Comparison of ENCODE assay signal across 14 cellular contexts in the genomic region with DNA sequence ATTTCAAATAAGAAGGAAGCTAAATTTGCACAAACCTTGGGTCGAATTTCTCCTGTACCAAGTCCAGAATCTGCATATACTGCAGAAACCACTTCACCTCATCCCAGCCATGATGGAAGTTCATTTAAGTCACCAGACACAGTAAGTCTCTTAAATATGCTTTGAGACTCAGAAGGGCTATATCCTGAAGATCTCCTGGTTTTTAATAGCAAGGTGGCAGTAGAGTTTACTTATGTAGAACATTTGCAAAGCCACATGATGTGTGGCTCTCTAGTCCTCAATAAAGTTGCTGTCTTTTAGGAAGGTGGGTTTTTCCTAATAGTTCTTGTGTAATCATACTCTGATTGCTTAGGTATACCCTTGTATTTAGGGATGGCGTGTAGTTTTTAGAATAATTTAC. TPM values are rescaled to one million over a fixed set of nuclear protein-coding genes. Genes with fewer than 3 reads are reported as not detected.
DNase-seq lines count a peak whose midpoint lies in the region; ATAC-seq and TF ChIP-seq lines count a peak whose summit lies in the region.
"Had no signal": no experiment of that assay in that cellular context is flagged by ENCODE, and none has a peak within 500 bp of the region (broad histone marks: within the 10 kb centered on the region; RNA-seq: fewer than 3 reads in every experiment).

No MANE protein-coding gene starts in this region.

- no peak overlapping the region for H3K4me3 Mint-ChIP-seq in MCF 10A (ENCODE audit: unreplicated experiment)
- H3K4me3 Mint-ChIP-seq: CD14-positive monocyte had no signal

- no peak for ATAC-seq in GM21423 (IDR thresholded peaks at IDR 0.05; ENCODE audit: unreplicated experiment)

- H3K4me3 ChIP-seq in breast epithelium (no peak overlapping the region), NB4 (ENCODE audit: low read depth, low read length) (no peak overlapping the region)

- H3K27me3 ChIP-seq in breast epithelium = no peaks in the 10 kb centered on the region

- peak overlapping the region; percentile 28 for H3K27ac Mint-ChIP-seq in MCF 10A (ENCODE audit: low read depth, unreplicated experiment)

- no peaks in the 10 kb centered on the region for H3K27me3 Mint-ChIP-seq in MCF 10A (ENCODE audit: insufficient read depth, unreplicated experiment)

- no peaks in the 10 kb centered on the region for H3K9me3 Mint-ChIP-seq in MCF 10A (ENCODE audit: unreplicated experiment)
- H3K9me3 Mint-ChIP-seq: CD14-positive monocyte had no signal

- no TSS peak for BruUV-seq in MCF 10A (replicated peaks; lab: Mats Ljungman, UMichigan)

- no peaks in the 10 kb centered on the region for H3K4me1 ChIP-seq in breast epithelium
- H3K4me1 ChIP-seq: Caco-2 had no signal

- POLR2A ChIA-PET in MCF 10A (lab: Yijun Ruan, JAX) = interaction anchor here (3.4 kb wide), 1 partner anchor 9 kb away, joined by 12 read pairs; a partner anchor contains a TSS

- no peak for DNase-seq in MCF 10A (ENCODE audit: unreplicated experiment)
- DNase-seq in breast epithelium (ENCODE audit: low spot score in 2 of 2) = no peak
- peak; percentile 12 for DNase-seq in NB4 (ENCODE audit: low read depth)
- DNase-seq in glomerular visceral epithelial cell (ENCODE audit: extremely low spot score) = no peak
- DNase-seq in superior temporal gyrus (ENCODE audit: extremely low spot score) = no peak
- DNase-seq: Caco-2, NCI-H1417 treated with DMSO at 0.1 percent for 48 hours, NCI-H2029, NCI-H510A, NCI-H82, SHP77 treated with DMSO at 0.1 percent for 48 hours had no signal

- no peak for TF ChIP-seq POLR2A in breast epithelium (IDR thresholded peaks at IDR 0.05)
- no peak for TF ChIP-seq POLR2A in NB4 (IDR thresholded peaks at IDR 0.05; ENCODE audit: extremely low read depth, insufficient read length)

- intact Hi-C loops in MCF 10A (cut with micrococcal nuclease) = loop anchor here (5.0 kb wide), 2 partner anchors 227 to 468 kb away; no protein-coding TSS in a partner anchor
- intact Hi-C loops in breast epithelium (cut with DNase I; ENCODE audit: low total_unique reads) = no loop called here

- TF ChIP-seq CTCF in MCF 10A (IDR thresholded peaks at IDR 0.05; ENCODE audit: unreplicated experiment) (no peak), breast epithelium (IDR thresholded peaks at IDR 0.05) (no peak), NB4 (IDR thresholded peaks at IDR 0.05; ENCODE audit: low read depth, low read length) (no peak), VCaP (conservative IDR thresholded peaks at IDR 0.05) (peak; percentile 56)

- CTCF ChIA-PET in MCF 10A (lab: Yijun Ruan, JAX) = interaction anchor here (0.6 to 6.6 kb wide), 8 partner anchors 10 to 379 kb away, joined by 3 to 53 read pairs (median 5); no protein-coding TSS in a partner anchor

- peaks cover 34% of the 10 kb centered on the region for H3K36me3 Mint-ChIP-seq in MCF 10A (ENCODE audit: insufficient read depth, unreplicated experiment)

- H3K9me3 ChIP-seq in breast epithelium = no peaks in the 10 kb centered on the region
- H3K9me3 ChIP-seq: Caco-2 had no signal

- no peaks in the 10 kb centered on the region for H3K36me3 ChIP-seq in breast epithelium

- H3K27ac ChIP-seq in breast epithelium (no peak overlapping the region), VCaP (peak overlapping the region; percentile 38)

- H3K4me1 Mint-ChIP-seq in MCF 10A (ENCODE audit: insufficient read depth, unreplicated experiment) = peaks cover 15% of the 10 kb centered on the region
- H3K4me1 Mint-ChIP-seq: CD14-positive monocyte had no signal

RNA-seq across cellular contexts. Expression of a gene that starts 8.7 kb away (rescaled TPM):
- total RNA-seq in MCF 10A (2022) (19.0 and 27.4 TPM in 2 replicates), breast epithelium (10 to 100 TPM; 10.1 to 18.6 (median 15.7) TPM)

RNA-seq across cellular contexts. Expression of a gene that starts 8.9 kb away (rescaled TPM):
- total RNA-seq in MCF 10A (2022) = 10.7 and 12.8 TPM in 2 replicates
- total RNA-seq in breast epithelium = 10 to 100 TPM in 2 of 3 donors, 1 to 10 TPM in 1; 9.8 to 34.1 (median 13.8) TPM

RNA-seq across cellular contexts. Expression of a gene that starts 49.0 kb away (rescaled TPM):
- total RNA-seq in MCF 10A (2022) (not detected in 2 replicates), breast epithelium (1 to 10 TPM; 2.3 to 7.5 (median 3.4) TPM)
